Comparison of ENCODE assay signal across 27 cellular contexts in genomic region chr1:168788262-168788661, GRCh38. TPM values are rescaled to one million over a fixed set of nuclear protein-coding genes. Genes with fewer than 3 reads are reported as not detected.
"Had no signal": no experiment of that assay in that cellular context is flagged by ENCODE, and none has a peak within 500 bp of the region (broad histone marks: within the 10 kb centered on the region; RNA-seq: fewer than 3 reads in every experiment).

No MANE protein-coding gene starts in this region.

- H3K4me3 ChIP-seq: coronary artery, esophagus squamous epithelium, gastrocnemius medialis, heart right ventricle, left lung, lower lobe of right lung, mucosa of descending colon had no signal

- H3K27ac ChIP-seq: coronary artery, epithelial cell of prostate, esophagus squamous epithelium, gastrocnemius medialis, heart right ventricle, left lung, lower lobe of right lung had no signal

- DNase-seq: dermis blood vessel endothelial cell; effector CD8-positive, alpha-beta T cell; effector memory CD8-positive, alpha-beta T cell; endodermal cell; erythroblast; esophagus squamous epithelium; foreskin fibroblast; foreskin melanocyte; gastrocnemius medialis; glutamatergic neuron; head of caudate nucleus; heart right ventricle; hippocampal formation; left cardiac atrium; left lung; left ventricle myocardium superior; lower lobe of right lung; mesenchymal stem cell; mucosa of descending colon had no signal

- H3K4me1 ChIP-seq: esophagus squamous epithelium, left lung had no signal

- H3K9me3 ChIP-seq: esophagus squamous epithelium, gastrocnemius medialis, heart right ventricle, left lung, lower lobe of right lung, mucosa of descending colon had no signal

- ATAC-seq: effector memory CD8-positive, alpha-beta T cell; esophagus mucosa; gastrocnemius medialis; heart right ventricle; left cardiac atrium; left lung; left ventricle myocardium superior; lower lobe of right lung; mucosa of descending colon had no signal

- H3K36me3 ChIP-seq: esophagus squamous epithelium, gastrocnemius medialis, heart right ventricle, left lung, lower lobe of right lung had no signal

- H3K27me3 ChIP-seq: esophagus squamous epithelium, gastrocnemius medialis, heart right ventricle, left lung had no signal

RNA-seq across cellular contexts. Expression of gene DPT, which starts 59.3 kb away (rescaled TPM):
- total RNA-seq: dermis blood vessel endothelial cell, endodermal cell, glomerular endothelial cell, kidney epithelial cell, lung microvascular endothelial cell, myocyte had no signal
- polyA plus RNA-seq: keratinocyte had no signal
